ENCODE assay signal across 9 cellular contexts in genomic region chr3:25427155-25428002, GRCh38. TPM values are rescaled to one million over a fixed set of nuclear protein-coding genes. Genes with fewer than 3 reads are reported as not detected.
DNase-seq lines count a peak whose midpoint lies in the region; TF ChIP-seq lines count a peak whose summit lies in the region.
"Had no signal": no experiment of that assay in that cellular context is flagged by ENCODE, and none has a peak within 500 bp of the region (broad histone marks: within the 10 kb centered on the region; RNA-seq: fewer than 3 reads in every experiment).

No MANE protein-coding gene starts in this region.

- H3K4me1 ChIP-seq in HUES64 (ENCODE audit: insufficient read depth, low read length) (peaks cover 79% of the 10 kb centered on the region), colonic mucosa (no peaks in the 10 kb centered on the region), liver (ENCODE audit: control insufficient read depth in 4 of 4, insufficient read depth in 4 of 4, low read length in 3 of 4) (peaks cover 0 to 19% (median 13%) of the 10 kb centered on the region in 4 donors), suprapubic skin (peaks cover 17% of the 10 kb centered on the region)

- H3K36me3 ChIP-seq in HUES64 (ENCODE audit: insufficient read depth, low read length) (no peaks in the 10 kb centered on the region), colonic mucosa (no peaks in the 10 kb centered on the region), liver (ENCODE audit: control insufficient read depth in 4 of 4, insufficient read depth in 3 of 4, low read depth in 1 of 4, low read length in 3 of 4) (no peaks in the 10 kb centered on the region), suprapubic skin (no peaks in the 10 kb centered on the region)

- intact Hi-C loops in colonic mucosa (cut with DNase I): no loop called here

- TF ChIP-seq POLR2A in suprapubic skin (IDR thresholded peaks at IDR 0.05): no peak

- TF ChIP-seq CTCF in colonic mucosa (IDR thresholded peaks at IDR 0.05) (no peak), liver (IDR thresholded peaks at IDR 0.05; ENCODE audit: low read depth, low read length, missing input control) (no peak), suprapubic skin (IDR thresholded peaks at IDR 0.05) (no peak)

- TF ChIP-seq RAD21 in liver (IDR thresholded peaks at IDR 0.05): no peak

- DNase-seq in colonic mucosa (no peak), suprapubic skin (ENCODE audit: low spot score in 2 of 2) (no peak), NCI-H187 (lab: John Stamatoyannopoulos, UW) (no peak), NCI-H774 (lab: John Stamatoyannopoulos, UW) (no peak), AG08396 (ENCODE audit: low spot score) (no peak), NCI-H1436 (lab: John Stamatoyannopoulos, UW) (no peak)
- DNase-seq: NCI-H1048 had no signal

- peaks cover 9% of the 10 kb centered on the region; the same call in 1 of the 2 replicates for H3K27me3 ChIP-seq in HUES64 (ENCODE audit: insufficient read depth, low read length)
- no peaks in the 10 kb centered on the region for H3K27me3 ChIP-seq in colonic mucosa
- no peaks in the 10 kb centered on the region for H3K27me3 ChIP-seq in liver (ENCODE audit: control insufficient read depth in 4 of 4, insufficient read depth in 4 of 4, low read length in 3 of 4)
- no peaks in the 10 kb centered on the region for H3K27me3 ChIP-seq in suprapubic skin

- H3K4me3 ChIP-seq in HUES64 (ENCODE audit: low read length) (peak overlapping the region; percentile 61), colonic mucosa (peak overlapping the region; percentile 29), liver (ENCODE audit: low read depth in 1 of 3, low read length in 3 of 3) (peak overlapping the region; percentile 57 to 90 (median 63)), suprapubic skin (peak overlapping the region; percentile 56)

- H3K9me3 ChIP-seq in HUES64 (ENCODE audit: insufficient read depth, low read depth, low read length) (no peaks in the 10 kb centered on the region), colonic mucosa (no peaks in the 10 kb centered on the region), liver (ENCODE audit: control insufficient read depth in 4 of 4, low read length in 3 of 4) (no peaks in the 10 kb centered on the region), suprapubic skin (no peaks in the 10 kb centered on the region)

- TF ChIP-seq EP300 in suprapubic skin (IDR thresholded peaks at IDR 0.05): no peak

- H3K9ac ChIP-seq in HUES64 (ENCODE audit: low read depth, low read length) (no peak overlapping the region; the same call in 1 of the 2 replicates), colonic mucosa (ENCODE audit: low read depth in 2 of 2, low read length in 2 of 2) (peak overlapping the region; percentile 32 to 59), liver (ENCODE audit: low read depth in 1 of 2, low read length in 2 of 2) (peak overlapping the region; percentile 42 to 97)

- 14% methylated on average over 19 of the region's 19 CpGs for WGBS in HUES64
- WGBS in liver: 7% methylated on average over 19 of the region's 19 CpGs
- 10% methylated on average over 19 of the region's 19 CpGs for whole genome bisulfite sequencing in suprapubic skin

- H3K27ac ChIP-seq in HUES64 (ENCODE audit: low read depth, low read length): peak overlapping the region; percentile 42; the same call in 1 of the 2 replicates
- H3K27ac ChIP-seq in colonic mucosa: peak overlapping the region; percentile 39
- H3K27ac ChIP-seq in liver (ENCODE audit: low read depth in 1 of 2, low read length in 2 of 2): peak overlapping the region; percentile 96 to 99
- H3K27ac ChIP-seq in suprapubic skin: peak overlapping the region; percentile 61

TF ChIP-seq in liver, 16 proteins besides CTCF, POLR2A, EP300 and RAD21:
- TF ChIP-seq RXRA (IDR thresholded peaks at IDR 0.05) (no peak), NR2F2 (IDR thresholded peaks at IDR 0.05) (no peak), EGR1 (IDR thresholded peaks at IDR 0.05; ENCODE audit: low read depth in 2 of 2) (no peak), GABPA (IDR thresholded peaks at IDR 0.05 in 1 of 2, conservative IDR thresholded peaks at IDR 0.05 in 1 of 2) (no peak), TAF1 (conservative IDR thresholded peaks at IDR 0.05) (no peak), ZBTB33 (IDR thresholded peaks at IDR 0.05) (no peak), MAX (IDR thresholded peaks at IDR 0.05) (no peak)
TF ChIP-seq in liver: peak in this region for 0.

RNA-seq across cellular contexts. Expression of gene RARB, which starts 0.7 kb away (rescaled TPM):
- polyA plus RNA-seq in HUES64 (2013, experiment 1 of 2): 0.95 TPM
- polyA plus RNA-seq in HUES64 (2013, experiment 2 of 2): 1.8 TPM
- under 1 TPM; 0.54 to 0.74 TPM for total RNA-seq in colonic mucosa
- total RNA-seq in liver: 1 to 10 TPM; 2.4 to 3.3 TPM
- polyA plus RNA-seq in liver: 1 to 10 TPM; 2.1 to 2.2 TPM
- total RNA-seq in suprapubic skin: 1 to 10 TPM; 1.3 to 3.9 (median 1.5) TPM

Comparison
In these comparisons a context has a peak if more than half of its experiments do, and no peak if none do; other contexts are left out.
1. H3K27ac ChIP-seq: peak in every context shown above with its lines; median percentile 98 in liver; 61 in suprapubic skin; 42 in HUES64; 39 in colonic mucosa.